ENCODE assay signal across 10 cellular contexts in genomic region chr16:77868478-77868877, GRCh38.
DNase-seq lines count a peak whose midpoint lies in the region; ATAC-seq and TF ChIP-seq lines count a peak whose summit lies in the region.
"Had no signal": no experiment of that assay in that cellular context is flagged by ENCODE, and none has a peak within 500 bp of the region (broad histone marks: within the 10 kb centered on the region; RNA-seq: fewer than 3 reads in every experiment).

No MANE protein-coding gene starts in this region.

- no peaks in the 10 kb centered on the region for H3K4me1 ChIP-seq in PC-3 (ENCODE audit: insufficient read depth, low read length)

- H3K4me3 Mint-ChIP-seq in activated T-cell treated with anti-CD3 and anti-CD28 coated beads, Interleukin-2, amount 50 U/mL, for 24 hours: no peak overlapping the region

- DNase-seq in RPMI7951 (ENCODE audit: low read depth): peak; percentile 34
- DNase-seq in activated T-cell treated with anti-CD3 and anti-CD28 coated beads, Interleukin-2, amount 50 U/mL, for 24 hours: no peak
- DNase-seq in NCI-H2196 (lab: John Stamatoyannopoulos, UW; ENCODE audit: unreplicated experiment): no peak
- no peak for DNase-seq in NOMO-1 treated with DMSO at 0.1 percent for 48 hours (lab: John Stamatoyannopoulos, UW; ENCODE audit: unreplicated experiment)
- no peak for DNase-seq in PC-3
- DNase-seq: NCI-H2171 treated with DMSO at 0.1 percent for 48 hours had no signal

- no peaks in the 10 kb centered on the region for H3K9me2 ChIP-seq in PC-3 (replicated peaks; ENCODE audit: low read length)

- no peak overlapping the region for H3K4me2 ChIP-seq in PC-3 (ENCODE audit: low read length)

- POLR2A ChIA-PET in PC-3 (lab: Charles Lee; ENCODE audit: unreplicated experiment): no interaction called here

- TF ChIP-seq CTCF in PC-3 (conservative IDR thresholded peaks at IDR 0.05; ENCODE audit: low read depth, low read length): no peak

- no peak overlapping the region for H3K27ac ChIP-seq in PC-3 (ENCODE audit: low read length)
- H3K27ac ChIP-seq: neutrophil had no signal

- no peaks in the 10 kb centered on the region for H3K36me3 ChIP-seq in PC-3 (ENCODE audit: low read depth, low read length)
- H3K36me3 ChIP-seq: neutrophil had no signal

- H3K4me3 ChIP-seq in PC-3 (ENCODE audit: low read length): no peak overlapping the region

- no peaks in the 10 kb centered on the region for H3F3A ChIP-seq in PC-3 (ENCODE audit: low read length, unreplicated experiment)

- H3K79me2 ChIP-seq in PC-3 (ENCODE audit: low read length): no peaks in the 10 kb centered on the region

- H3K9me3 ChIP-seq in PC-3 (ENCODE audit: low read length): no peaks in the 10 kb centered on the region
- H3K9me3 ChIP-seq: neutrophil had no signal

- no peaks in the 10 kb centered on the region for H3K27me3 ChIP-seq in PC-3 (ENCODE audit: low read length)
- H3K27me3 ChIP-seq: neutrophil had no signal

- intact Hi-C loops in PC-3 (cut with micrococcal nuclease): no loop called here

- no peaks in the 10 kb centered on the region for H3K36me3 Mint-ChIP-seq in activated T-cell treated with anti-CD3 and anti-CD28 coated beads, Interleukin-2, amount 50 U/mL, for 24 hours (ENCODE audit: low read depth)

- no peaks in the 10 kb centered on the region for H4K20me1 ChIP-seq in PC-3 (ENCODE audit: low read length)

- CTCF ChIA-PET in PC-3 (lab: Charles Lee): no interaction called here

- H3K4me1 Mint-ChIP-seq in activated T-cell treated with anti-CD3 and anti-CD28 coated beads, Interleukin-2, amount 50 U/mL, for 24 hours (ENCODE audit: low read depth): peaks cover 10% of the 10 kb centered on the region

- no peak overlapping the region for H2AFZ ChIP-seq in PC-3 (ENCODE audit: low read length)

- peaks cover 24% of the 10 kb centered on the region for H3K27me3 Mint-ChIP-seq in activated T-cell treated with anti-CD3 and anti-CD28 coated beads, Interleukin-2, amount 50 U/mL, for 24 hours

- BruUV-seq in PC-3 (replicated peaks; lab: Mats Ljungman, UMichigan): no TSS peak

- no peaks in the 10 kb centered on the region for H3K9me3 Mint-ChIP-seq in activated T-cell treated with anti-CD3 and anti-CD28 coated beads, Interleukin-2, amount 50 U/mL, for 24 hours

- no peak overlapping the region for H3K27ac Mint-ChIP-seq in activated T-cell treated with anti-CD3 and anti-CD28 coated beads, Interleukin-2, amount 50 U/mL, for 24 hours

- ATAC-seq in GM18511 (IDR thresholded peaks at IDR 0.05; ENCODE audit: unreplicated experiment) (peak; percentile 95), GM19438 (IDR thresholded peaks at IDR 0.05; ENCODE audit: low read depth, unreplicated experiment) (peak; percentile 96), HG02981 (IDR thresholded peaks at IDR 0.05; ENCODE audit: unreplicated experiment) (peak; percentile 73), PC-3 (no peak)

- H3K9ac ChIP-seq in PC-3 (ENCODE audit: low read length): no peak overlapping the region
